Comparison of ENCODE assay signal across 10 cellular contexts in genomic region chr11:122661182-122661945, GRCh38. TPM values are rescaled to one million over a fixed set of nuclear protein-coding genes. Genes with fewer than 3 reads are reported as not detected.
DNase-seq lines count a peak whose midpoint lies in the region; ATAC-seq lines count a peak whose summit lies in the region.
"Had no signal": no experiment of that assay in that cellular context is flagged by ENCODE, and none has a peak within 500 bp of the region (broad histone marks: within the 10 kb centered on the region; RNA-seq: fewer than 3 reads in every experiment).

No MANE protein-coding gene starts in this region.

- no CpG with 5 or more reads among the region's 7 CpGs for WGBS in mesendoderm (ENCODE audit: extremely low coverage, insufficient coverage, low lambda C conversion rate)

- ATAC-seq in GM19328 (IDR thresholded peaks at IDR 0.05; ENCODE audit: unreplicated experiment): no peak
- ATAC-seq: gastroesophageal sphincter had no signal

- H2BK5ac ChIP-seq in mesendoderm (ENCODE audit: low read length): no peak overlapping the region

- no peak overlapping the region for H3K56ac ChIP-seq in mesendoderm (ENCODE audit: low read length)

- H3K4me3 Mint-ChIP-seq in activated T-helper 1 cell treated with anti-CD3 and anti-CD28 coated beads, Interleukin-12 subunit alpha, Interleukin-12 subunit beta, Interleukin-2, Interleukin-4 antibody, amounts not matched to agents 30 ng/mL and 10 ng/mL and 1 ng/mL, durations not matched to agents 14 hours and 24 hours and 36 hours: no peak overlapping the region

- peaks cover 9% of the 10 kb centered on the region for H3K36me3 Mint-ChIP-seq in activated T-helper 1 cell treated with anti-CD3 and anti-CD28 coated beads, Interleukin-12 subunit alpha, Interleukin-12 subunit beta, Interleukin-2, Interleukin-4 antibody, amounts not matched to agents 30 ng/mL and 10 ng/mL and 1 ng/mL, durations not matched to agents 14 hours and 24 hours and 36 hours (ENCODE audit: low read depth)

- no peak overlapping the region for H3K4me2 ChIP-seq in mesendoderm (ENCODE audit: low read length)

- H3K4me1 Mint-ChIP-seq in activated T-helper 1 cell treated with anti-CD3 and anti-CD28 coated beads, Interleukin-12 subunit alpha, Interleukin-12 subunit beta, Interleukin-2, Interleukin-4 antibody, amounts not matched to agents 30 ng/mL and 10 ng/mL and 1 ng/mL, durations not matched to agents 14 hours and 24 hours and 36 hours (ENCODE audit: low read depth): peaks cover 4% of the 10 kb centered on the region

- H3K23ac ChIP-seq in mesendoderm (ENCODE audit: low read length): no peak overlapping the region

- no peak overlapping the region for H3K27ac ChIP-seq in mesendoderm (ENCODE audit: low read depth, low read length)
- H3K27ac ChIP-seq: gastroesophageal sphincter had no signal

- H3K27me3 ChIP-seq in mesendoderm (ENCODE audit: insufficient read depth, low read length, poor library complexity): no peaks in the 10 kb centered on the region
- H3K27me3 ChIP-seq: gastroesophageal sphincter had no signal

- no peak overlapping the region for H3K4ac ChIP-seq in mesendoderm (ENCODE audit: low read depth, low read length)

- no peaks in the 10 kb centered on the region for H3K9me3 Mint-ChIP-seq in activated T-helper 1 cell treated with anti-CD3 and anti-CD28 coated beads, Interleukin-12 subunit alpha, Interleukin-12 subunit beta, Interleukin-2, Interleukin-4 antibody, amounts not matched to agents 30 ng/mL and 10 ng/mL and 1 ng/mL, durations not matched to agents 14 hours and 24 hours and 36 hours

- intact Hi-C loops in activated T-helper 1 cell treated with anti-CD3 and anti-CD28 coated beads, Interleukin-12 subunit alpha, Interleukin-12 subunit beta, Interleukin-2, Interleukin-4 antibody, amounts not matched to agents 30 ng/mL and 10 ng/mL and 1 ng/mL, durations not matched to agents 14 hours and 24 hours and 36 hours (cut with micrococcal nuclease): no loop called here

- peaks cover 3% of the 10 kb centered on the region for H3K79me1 ChIP-seq in mesendoderm (ENCODE audit: low read length)

- no peak overlapping the region for H3K18ac ChIP-seq in mesendoderm (ENCODE audit: low read length)

- no peak overlapping the region for H3K4me3 ChIP-seq in mesendoderm (ENCODE audit: low read length)
- H3K4me3 ChIP-seq: gastroesophageal sphincter had no signal

- no peak overlapping the region for H4K8ac ChIP-seq in mesendoderm (ENCODE audit: low read depth, low read length)

- peaks cover 38% of the 10 kb centered on the region for H3K27me3 Mint-ChIP-seq in activated T-helper 1 cell treated with anti-CD3 and anti-CD28 coated beads, Interleukin-12 subunit alpha, Interleukin-12 subunit beta, Interleukin-2, Interleukin-4 antibody, amounts not matched to agents 30 ng/mL and 10 ng/mL and 1 ng/mL, durations not matched to agents 14 hours and 24 hours and 36 hours (ENCODE audit: insufficient read depth)

- no peak overlapping the region for H2BK15ac ChIP-seq in mesendoderm (replicated peaks; ENCODE audit: low read depth)

- no peaks in the 10 kb centered on the region for H3K36me3 ChIP-seq in mesendoderm (ENCODE audit: control insufficient read depth, insufficient read depth, low read length)
- H3K36me3 ChIP-seq: gastroesophageal sphincter had no signal

- no peaks in the 10 kb centered on the region for H3K4me1 ChIP-seq in mesendoderm (ENCODE audit: control insufficient read depth, low read depth, low read length)

- no peak overlapping the region for H2AK5ac ChIP-seq in mesendoderm (ENCODE audit: low read length)

- no peak overlapping the region for H3K27ac Mint-ChIP-seq in activated T-helper 1 cell treated with anti-CD3 and anti-CD28 coated beads, Interleukin-12 subunit alpha, Interleukin-12 subunit beta, Interleukin-2, Interleukin-4 antibody, amounts not matched to agents 30 ng/mL and 10 ng/mL and 1 ng/mL, durations not matched to agents 14 hours and 24 hours and 36 hours

- no peak overlapping the region for H3K9ac ChIP-seq in mesendoderm (ENCODE audit: low read length)

- DNase-seq in DMS 273 treated with DMSO at 0.1 percent for 48 hours (lab: John Stamatoyannopoulos, UW) (peak; percentile 92), NCI-H1105 (lab: John Stamatoyannopoulos, UW) (peak; percentile 95), SW480 (ENCODE audit: low spot score) (peak; percentile 54), mesendoderm (peak; percentile 62), amygdala (lab: John Stamatoyannopoulos, UW) (no peak)
- no peak for DNase-seq in activated CD8-positive, alpha-beta memory T cell treated with anti-CD3 and anti-CD28 coated beads, Interleukin-2, amount 50 U/mL, for 4 hours
- DNase-seq in activated T-helper 1 cell treated with anti-CD3 and anti-CD28 coated beads, Interleukin-12 subunit alpha, Interleukin-12 subunit beta, Interleukin-2, Interleukin-4 antibody, amounts not matched to agents 30 ng/mL and 10 ng/mL and 1 ng/mL, durations not matched to agents 14 hours and 24 hours and 36 hours (ENCODE audit: low spot score): no peak
- DNase-seq: activated CD4-positive, alpha-beta T cell treated with anti-CD3 and anti-CD28 coated beads for 48 hours had no signal

- no peak overlapping the region for H2BK120ac ChIP-seq in mesendoderm (ENCODE audit: low read depth, low read length)

- no peak overlapping the region for H4K5ac ChIP-seq in mesendoderm (ENCODE audit: low read length)

- no peaks in the 10 kb centered on the region for H3K79me2 ChIP-seq in mesendoderm (ENCODE audit: control insufficient read depth, insufficient read depth, low read length)

RNA-seq across cellular contexts. Expression of gene UBASH3B, which starts 5.8 kb away (rescaled TPM):
- polyA plus RNA-seq in mesendoderm (2013, experiment 1 of 2): 8.2 TPM
- 8.8 TPM for polyA plus RNA-seq in mesendoderm (2013, experiment 2 of 2)
- total RNA-seq in activated T-helper 1 cell treated with anti-CD3 and anti-CD28 coated beads, Interleukin-12 subunit alpha, Interleukin-12 subunit beta, Interleukin-2, Interleukin-4 antibody, amounts not matched to agents 30 ng/mL and 10 ng/mL and 1 ng/mL, durations not matched to agents 14 hours and 24 hours and 36 hours: 17.9 and 18.3 TPM in 2 replicates

Comparison
In these comparisons a context has a peak if more than half of its experiments do, and no peak if none do; other contexts are left out.
1. DNase-seq: peak in DMS 273 treated with DMSO at 0.1 percent for 48 hours (single experiment), NCI-H1105 (single experiment), SW480 (single experiment) and mesendoderm (single experiment); none in activated CD8-positive, alpha-beta memory T cell treated with anti-CD3 and anti-CD28 coated beads, Interleukin-2, amount 50 U/mL, for 4 hours (single experiment), activated T-helper 1 cell treated with anti-CD3 and anti-CD28 coated beads, Interleukin-12 subunit alpha, Interleukin-12 subunit beta, Interleukin-2, Interleukin-4 antibody, amounts not matched to agents 30 ng/mL and 10 ng/mL and 1 ng/mL, durations not matched to agents 14 hours and 24 hours and 36 hours (single experiment) and amygdala (0 of 56).